In the genomic region with DNA sequence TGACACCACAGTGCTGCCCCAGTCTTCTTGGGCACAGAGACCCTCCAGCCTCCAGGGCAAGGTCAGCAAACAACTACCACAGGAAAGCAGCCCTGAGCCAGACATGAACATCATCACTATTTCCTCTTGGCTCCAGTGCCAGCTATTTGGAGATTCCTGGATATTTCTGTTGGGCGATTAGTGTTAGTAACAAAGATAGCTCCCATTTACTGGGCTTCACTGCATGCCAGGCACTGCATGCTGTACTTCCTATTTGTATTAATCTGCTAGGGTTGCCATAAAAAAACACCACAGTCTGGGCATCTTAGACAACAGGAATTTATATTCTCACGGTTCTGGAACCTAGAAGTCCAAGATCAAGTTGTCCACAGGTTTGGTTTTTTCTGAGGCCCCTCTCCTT, we compare ENCODE assay signal across 32 cellular contexts.
DNase-seq lines count a peak whose midpoint lies in the region; ATAC-seq, FAIRE-seq and TF ChIP-seq lines count a peak whose summit lies in the region.
"Had no signal": no experiment of that assay in that cellular context is flagged by ENCODE, and none has a peak within 500 bp of the region (broad histone marks: within the 10 kb centered on the region; RNA-seq: fewer than 3 reads in every experiment).

No MANE protein-coding gene starts in this region.

- peaks cover 44% of the 10 kb centered on the region for H3K4me1 Mint-ChIP-seq in chondrocyte (ENCODE audit: low read depth)
- H3K4me1 Mint-ChIP-seq: IgD-negative memory B cell, immature natural killer cell, naive B cell had no signal

- no peak for ATAC-seq in GM18867 (IDR thresholded peaks at IDR 0.05; ENCODE audit: unreplicated experiment)
- ATAC-seq: activated CD4-positive, CD25-positive, alpha-beta regulatory T cell treated with anti-CD3 and anti-CD28 coated beads, Interleukin-2, amount 50 U/mL, for 24 hours; gastroesophageal sphincter; left lobe of liver had no signal

- TF ChIP-seq CTCF in chondrocyte (IDR thresholded peaks at IDR 0.05) = no peak

- H3K9me3 Mint-ChIP-seq in chondrocyte (ENCODE audit: low read depth) = no peaks in the 10 kb centered on the region
- H3K9me3 Mint-ChIP-seq: activated naive CD4-positive, alpha-beta T cell treated with anti-CD3 and anti-CD28 coated beads for 36 hours; immature natural killer cell; type B pancreatic cell had no signal

- peaks cover 37% of the 10 kb centered on the region for H3K4me1 ChIP-seq in GM23248 (ENCODE audit: insufficient read depth)
- H3K4me1 ChIP-seq: BLaER1 had no signal

- no peaks in the 10 kb centered on the region for H3K36me3 ChIP-seq in GM23248 (ENCODE audit: low read depth)
- H3K36me3 ChIP-seq: adrenal gland, BLaER1, esophagus squamous epithelium, gastroesophageal sphincter had no signal

- no peaks in the 10 kb centered on the region for H3K27me3 ChIP-seq in GM23248 (replicated peaks; ENCODE audit: insufficient read depth)
- H3K27me3 ChIP-seq: adrenal gland, BLaER1, esophagus squamous epithelium, gastroesophageal sphincter had no signal

- no peak for FAIRE-seq in GM19239 (lab: Jason Lieb, UNC)
- FAIRE-seq: bronchial epithelial cell, GM18507 had no signal

- H3K27ac Mint-ChIP-seq in chondrocyte (ENCODE audit: unreplicated experiment) = peak overlapping the region; percentile 67
- H3K27ac Mint-ChIP-seq: activated naive CD4-positive, alpha-beta T cell treated with anti-CD3 and anti-CD28 coated beads for 36 hours; IgD-negative memory B cell; immature natural killer cell; naive B cell; T-helper 1 cell treated with Interleukin-12 subunit alpha and Interleukin-12 subunit beta and Interleukin-4 antibody, amounts not matched to agents 30 μg/mL and 1 μg/mL, for 36 hours; type B pancreatic cell had no signal

- DNase-seq in AG08395 (ENCODE audit: low spot score) (peak; percentile 41), GM23248 (peak; percentile 64), chondrocyte (ENCODE audit: low spot score) (no peak), myocyte (ENCODE audit: low read depth) (peak; percentile 8), GM19239 (ENCODE audit: insufficient read length, low spot score) (no peak), NCI-H2029 (lab: John Stamatoyannopoulos, UW) (no peak)
- DNase-seq in stimulated activated CD4-positive, alpha-beta T cell treated with anti-CD3 and anti-CD28 coated beads, Interleukin-2, amount 100 ng/mL, for 48 hours = no peak
- DNase-seq: activated CD4-positive, alpha-beta T cell treated with anti-CD3 and anti-CD28 coated beads, Interleukin-2, amount 50 U/mL, for 48 hours; activated naive CD4-positive, alpha-beta T cell treated with anti-CD3 and anti-CD28 coated beads for 36 hours; COR-L47; esophagus squamous epithelium; hypothalamus; immature natural killer cell; naive B cell; NCI-H1105 treated with DMSO at 0.1 percent for 48 hours; NCI-H2029 treated with DMSO at 0.1 percent for 48 hours; nucleus accumbens; stimulated activated CD4-positive, alpha-beta T cell treated with anti-CD3 and anti-CD28 coated beads, Interleukin-2, amount 100 ng/mL, for 24 hours had no signal

- no peak overlapping the region for H3K4me3 ChIP-seq in GM23248
- H3K4me3 ChIP-seq: adrenal gland, BLaER1, esophagus squamous epithelium, gastroesophageal sphincter, SK-N-MC, smooth muscle cell had no signal

- H3K4me3 Mint-ChIP-seq in chondrocyte (ENCODE audit: unreplicated experiment) = no peak overlapping the region
- H3K4me3 Mint-ChIP-seq: activated naive CD4-positive, alpha-beta T cell treated with anti-CD3 and anti-CD28 coated beads for 36 hours; IgD-negative memory B cell; immature natural killer cell; naive B cell; T-helper 1 cell treated with Interleukin-12 subunit alpha and Interleukin-12 subunit beta and Interleukin-4 antibody, amounts not matched to agents 30 μg/mL and 1 μg/mL, for 36 hours; type B pancreatic cell had no signal

- H3K36me3 Mint-ChIP-seq in chondrocyte (ENCODE audit: low read depth) = no peaks in the 10 kb centered on the region
- H3K36me3 Mint-ChIP-seq: IgD-negative memory B cell, immature natural killer cell, naive B cell, type B pancreatic cell had no signal

- peak overlapping the region; percentile 41 for H3K4me2 ChIP-seq in GM23248 (ENCODE audit: unreplicated experiment)
- H3K4me2 ChIP-seq: BLaER1, smooth muscle cell had no signal

- peaks cover 35% of the 10 kb centered on the region for H3F3A ChIP-seq in GM23248 (ENCODE audit: insufficient read depth)

- H3K9me2 ChIP-seq in GM23248 (ENCODE audit: insufficient read depth) = no peaks in the 10 kb centered on the region

- no peak overlapping the region for H3K27ac ChIP-seq in GM23248
- H3K27ac ChIP-seq: BLaER1, gastroesophageal sphincter, RWPE1, SK-N-MC had no signal

- WGBS in GM23248 (ENCODE audit: low coverage in 1 of 2, low lambda C conversion rate in 2 of 2, missing lambda C conversion rate in 2 of 2), 2 experiments = 35 to 38% methylated on average over 2 of the region's 2 CpGs

- no peaks in the 10 kb centered on the region for H3K9me3 ChIP-seq in GM23248 (ENCODE audit: low read depth)
- H3K9me3 ChIP-seq: adrenal gland, BLaER1, esophagus squamous epithelium, gastroesophageal sphincter had no signal

- in situ Hi-C loops in GM23248 (cut with MboI) = no loop called here

- H3K9ac ChIP-seq in GM23248 = no peak overlapping the region
- H3K9ac ChIP-seq: BLaER1 had no signal

- H3K79me2 ChIP-seq in GM23248 (ENCODE audit: insufficient read depth) = no peaks in the 10 kb centered on the region

- H2AFZ ChIP-seq in GM23248 = 0 out of 2 replicates have a peak overlapping the region, but pooled peaks have one; percentile 30

- no peaks in the 10 kb centered on the region for H3K27me3 Mint-ChIP-seq in chondrocyte (ENCODE audit: low read depth)
- H3K27me3 Mint-ChIP-seq: type B pancreatic cell had no signal

- H4K20me1 ChIP-seq in GM23248 (ENCODE audit: insufficient read depth) = no peaks in the 10 kb centered on the region
- H4K20me1 ChIP-seq: BLaER1 had no signal

Comparison
In these comparisons a context has a peak if more than half of its experiments do, and no peak if none do; other contexts are left out.
1. DNase-seq: peak in AG08395 (single experiment), GM23248 (single experiment) and myocyte (single experiment); none in chondrocyte (single experiment), GM19239 (single experiment), NCI-H2029 (single experiment) and stimulated activated CD4-positive, alpha-beta T cell treated with anti-CD3 and anti-CD28 coated beads, Interleukin-2, amount 100 ng/mL, for 48 hours (0 of 2).